Comparison of ENCODE assay signal across 23 cellular contexts in the genomic region with DNA sequence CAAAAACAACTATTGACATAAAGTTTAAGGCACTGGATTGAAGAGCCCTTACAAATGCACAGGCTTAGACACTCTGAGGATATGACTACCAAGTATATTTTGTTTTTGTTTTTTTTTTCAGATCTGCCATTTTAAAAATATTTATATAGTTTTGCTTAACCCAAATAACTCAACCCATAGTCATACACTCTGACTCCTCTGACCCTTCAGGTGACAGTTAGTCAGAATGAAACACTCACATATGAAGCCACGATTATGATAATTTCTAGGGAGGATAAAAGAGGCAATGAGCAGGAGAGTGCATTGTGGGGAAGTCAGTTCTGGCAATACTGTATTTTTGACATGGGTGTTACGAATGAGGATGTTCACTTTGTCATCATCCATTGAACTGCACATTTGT.
"Had no signal": no experiment of that assay in that cellular context is flagged by ENCODE, and none has a peak within 500 bp of the region (broad histone marks: within the 10 kb centered on the region; RNA-seq: fewer than 3 reads in every experiment).

No MANE protein-coding gene starts in this region.

- ATAC-seq: left cardiac atrium; left ventricle myocardium superior; sciatic nerve; stimulated activated naive B cell treated with anti-CD40 and anti-IgM and Interleukin-4, amounts not matched to agents 10 μg/mL and 1 μg/mL and 100 μg/mL, for 72 hours; stimulated activated naive CD8-positive, alpha-beta T cell treated with anti-CD3 and anti-CD28 coated beads, Interleukin-15, amount 100 ng/mL, for 72 hours; upper lobe of right lung had no signal

- H3K79me2 ChIP-seq: parathyroid adenoma had no signal

- H2AFZ ChIP-seq: parathyroid adenoma had no signal

- H3K27me3 ChIP-seq: esophagus squamous epithelium, testis, tibial nerve, upper lobe of right lung, vagina had no signal

- H3K36me3 ChIP-seq: esophagus squamous epithelium, prostate gland, tibial nerve, upper lobe of right lung, vagina had no signal

- DNase-seq: effector CD4-positive, alpha-beta T cell; esophagus squamous epithelium; immature natural killer cell; left cardiac atrium; left ventricle myocardium superior; mesendoderm; naive B cell; occipital lobe; stimulated activated CD4-positive, alpha-beta T cell treated with anti-CD3 and anti-CD28 coated beads, Interleukin-2, amount 100 ng/mL, for 24 hours; stimulated activated CD4-positive, alpha-beta T cell treated with anti-CD3 and anti-CD28 coated beads, Interleukin-4, amount 100 ng/mL, for 4 hours; stimulated activated naive B cell treated with anti-CD40 and anti-IgM and Interleukin-4, amounts not matched to agents 10 μg/mL and 1 μg/mL and 100 μg/mL, for 72 hours; stimulated activated naive CD8-positive, alpha-beta T cell treated with anti-CD3 and anti-CD28 coated beads, Interleukin-15, amount 100 ng/mL, for 72 hours; testis; upper lobe of right lung had no signal

- H3K9me3 ChIP-seq: esophagus squamous epithelium, prostate gland, testis, tibial nerve, upper lobe of right lung, vagina had no signal

- H3K9ac ChIP-seq: parathyroid adenoma had no signal

- H3K27ac ChIP-seq: coronary artery, esophagus squamous epithelium, parathyroid adenoma, prostate gland, skin epidermis, testis, tibial nerve, upper lobe of right lung, vagina had no signal

- H3K4me1 ChIP-seq: parathyroid adenoma, prostate gland, testis, upper lobe of right lung had no signal

- H3K4me3 ChIP-seq: coronary artery, esophagus squamous epithelium, lung, prostate gland, skin epidermis, testis, tibial nerve, upper lobe of right lung, vagina had no signal

- FAIRE-seq: keratinocyte had no signal
